ENCODE assay signal across 12 cellular contexts in genomic region chr11:93614111-93614784, GRCh38. TPM values are rescaled to one million over a fixed set of nuclear protein-coding genes. Genes with fewer than 3 reads are reported as not detected.
A peak's percentile ranks its signal among the peaks of the same experiment; 100 is the strongest.
DNase-seq lines count a peak whose midpoint lies in the region; ATAC-seq and TF ChIP-seq lines count a peak whose summit lies in the region.
"Had no signal": no experiment of that assay in that cellular context is flagged by ENCODE, and none has a peak within 500 bp of the region (broad histone marks: within the 10 kb centered on the region; RNA-seq: fewer than 3 reads in every experiment).

No MANE protein-coding gene starts in this region.

- peak overlapping the region in 2 of 7 donors; percentile 22 to 62 for H3K27ac Mint-ChIP-seq in CD4-positive, alpha-beta memory T cell

- no peaks in the 10 kb centered on the region for H3K4me1 ChIP-seq in CD4-positive, alpha-beta memory T cell (ENCODE audit: insufficient read depth, low read length)
- no peaks in the 10 kb centered on the region for H3K4me1 ChIP-seq in colonic mucosa
- H3K4me1 ChIP-seq: esophagus muscularis mucosa, tibial artery had no signal

- POLR2A ChIA-PET in CD4-positive, alpha-beta memory T cell (lab: Charles Lee; ENCODE audit: partially characterized antibody), result no interaction called here

- no peak overlapping the region for H3K27ac ChIP-seq in CD4-positive, alpha-beta memory T cell (ENCODE audit: low read depth, low read length)
- no peak overlapping the region for H3K27ac ChIP-seq in colonic mucosa
- H3K27ac ChIP-seq: esophagus muscularis mucosa, KMS-11, ovary, tibial artery had no signal

- no peaks in the 10 kb centered on the region for H3K9me3 ChIP-seq in CD4-positive, alpha-beta memory T cell (ENCODE audit: control insufficient read depth in 1 of 2, low read length in 2 of 2)
- H3K9me3 ChIP-seq in colonic mucosa, result no peaks in the 10 kb centered on the region
- H3K9me3 ChIP-seq: esophagus muscularis mucosa, ovary, tibial artery had no signal

- H3K27me3 Mint-ChIP-seq in CD4-positive, alpha-beta memory T cell, result peaks cover 0 to 9% of the 10 kb centered on the region in 2 donors

- no peaks in the 10 kb centered on the region for H3K36me3 Mint-ChIP-seq in CD4-positive, alpha-beta memory T cell

- H3K4me1 Mint-ChIP-seq in CD4-positive, alpha-beta memory T cell, result no peaks in the 10 kb centered on the region

- CTCF ChIA-PET in CD4-positive, alpha-beta memory T cell (lab: Charles Lee; ENCODE audit: partially characterized antibody), result no interaction called here

- no peak overlapping the region for H3K4me3 Mint-ChIP-seq in CD4-positive, alpha-beta memory T cell

- no peak overlapping the region for H3K9ac ChIP-seq in colonic mucosa (ENCODE audit: low read depth in 2 of 2, low read length in 2 of 2)
- H3K9ac ChIP-seq: KMS-11 had no signal

- H3K4me3 ChIP-seq in CD4-positive, alpha-beta memory T cell (ENCODE audit: low read length in 2 of 2), result no peak overlapping the region
- H3K4me3 ChIP-seq in fibroblast of the aortic adventitia (ENCODE audit: low read depth, low read length) (no peak overlapping the region), colonic mucosa (no peak overlapping the region)
- H3K4me3 ChIP-seq: esophagus muscularis mucosa, ovary, tibial artery had no signal

- DNase-seq in CD4-positive, alpha-beta memory T cell, result peak in 4 of 5 donors; percentile 1 to 24 (median 18)
- DNase-seq in RKO (ENCODE audit: low spot score) (peak; percentile 41), fibroblast of the aortic adventitia (ENCODE audit: low read depth) (no peak), NCI-H2171 treated with DMSO at 0.1 percent for 48 hours (lab: John Stamatoyannopoulos, UW) (no peak), HK-2 (ENCODE audit: unreplicated experiment) (no peak), colonic mucosa (no peak), NCI-H187 treated with DMSO at 0.1 percent for 48 hours (lab: John Stamatoyannopoulos, UW) (no peak)
- DNase-seq: ovary, tibial artery had no signal

- TF ChIP-seq CTCF in fibroblast of the aortic adventitia (IDR thresholded peaks at IDR 0.05; ENCODE audit: insufficient read depth, low read length) (peak; percentile 1), colonic mucosa (IDR thresholded peaks at IDR 0.05) (no peak)

- intact Hi-C loops in CD4-positive, alpha-beta memory T cell (cut with micrococcal nuclease), result no loop called here
- intact Hi-C loops in colonic mucosa (cut with DNase I), result no loop called here

- peaks cover 0 to 5% (median 0%) of the 10 kb centered on the region in 8 donors for H3K9me3 Mint-ChIP-seq in CD4-positive, alpha-beta memory T cell

- no peaks in the 10 kb centered on the region for H3K27me3 ChIP-seq in CD4-positive, alpha-beta memory T cell (ENCODE audit: insufficient read depth, low read length)
- no peaks in the 10 kb centered on the region for H3K27me3 ChIP-seq in colonic mucosa
- H3K27me3 ChIP-seq: esophagus muscularis mucosa, ovary, tibial artery had no signal

- peak; percentile 65 for ATAC-seq in GM18867 (IDR thresholded peaks at IDR 0.05; ENCODE audit: unreplicated experiment)

- no peaks in the 10 kb centered on the region for H3K36me3 ChIP-seq in CD4-positive, alpha-beta memory T cell (ENCODE audit: insufficient read depth, low read length)
- no peaks in the 10 kb centered on the region for H3K36me3 ChIP-seq in colonic mucosa
- H3K36me3 ChIP-seq: esophagus muscularis mucosa, ovary, tibial artery had no signal

RNA-seq across cellular contexts. Expression of gene CEP295, which starts 47.2 kb away (rescaled TPM):
- total RNA-seq in CD4-positive, alpha-beta memory T cell, result 10 to 100 TPM; 15.4 to 16.7 TPM
- 1 to 10 TPM in 1 of 2 donors, under 1 TPM in 1; 0.43 to 2.0 TPM for polyA plus RNA-seq in CD4-positive, alpha-beta memory T cell
- 13.7 and 33.3 TPM in 2 replicates for total RNA-seq in fibroblast of the aortic adventitia (ENCODE audit: low replicate concordance)
- total RNA-seq in colonic mucosa, result 10 to 100 TPM in 1 of 2 donors, 1 to 10 TPM in 1; 9.8 to 14.8 TPM

Comparison
In these comparisons a context has a peak if more than half of its experiments do, and no peak if none do; other contexts are left out.
1. DNase-seq: peak in CD4-positive, alpha-beta memory T cell (4 of 5) and RKO (single experiment); none in fibroblast of the aortic adventitia (single experiment), NCI-H2171 treated with DMSO at 0.1 percent for 48 hours (single experiment), HK-2 (single experiment), colonic mucosa (single experiment) and NCI-H187 treated with DMSO at 0.1 percent for 48 hours (single experiment).